8 cellular contexts compared by ENCODE assay signal in genomic region chr1:40627987-40628902, GRCh38. TPM values are rescaled to one million over a fixed set of nuclear protein-coding genes. Genes with fewer than 3 reads are reported as not detected.
DNase-seq lines count a peak whose midpoint lies in the region; ATAC-seq and TF ChIP-seq lines count a peak whose summit lies in the region.

No MANE protein-coding gene starts in this region.

- peaks cover 16% of the 10 kb centered on the region for H3K4me1 Mint-ChIP-seq in activated B cell treated with CpG ODN at 0.5 μM for 24 hours
- H3K4me1 Mint-ChIP-seq in stimulated activated memory B cell treated with anti-CD40 and anti-IgM and Interleukin-4, amounts not matched to agents 10 μg/mL and 1 μg/mL and 100 μg/mL, for 72 hours = peaks cover 19% of the 10 kb centered on the region

- H3K27ac Mint-ChIP-seq in activated B cell treated with CpG ODN at 0.5 μM for 24 hours = no peak overlapping the region
- no peak overlapping the region for H3K27ac Mint-ChIP-seq in stimulated activated memory B cell treated with anti-CD40 and anti-IgM and Interleukin-4, amounts not matched to agents 10 μg/mL and 1 μg/mL and 100 μg/mL, for 72 hours

- H3K4me3 Mint-ChIP-seq in activated B cell treated with CpG ODN at 0.5 μM for 24 hours = no peak overlapping the region
- no peak overlapping the region for H3K4me3 Mint-ChIP-seq in stimulated activated memory B cell treated with anti-CD40 and anti-IgM and Interleukin-4, amounts not matched to agents 10 μg/mL and 1 μg/mL and 100 μg/mL, for 72 hours

- peaks cover 0 to 10% of the 10 kb centered on the region in 2 donors for H3K36me3 ChIP-seq in gastroesophageal sphincter

- DNase-seq in activated effector memory CD4-positive, alpha-beta T cell treated with anti-CD3 and anti-CD28 coated beads, Interleukin-2, amount 50 U/mL, for 16 hours = peak; percentile 61
- no peak for DNase-seq in activated effector memory CD4-positive, alpha-beta T cell treated with Interleukin-2 at 50 U/mL for 16 hours
- DNase-seq in activated B cell treated with CpG ODN at 0.5 μM for 24 hours (no peak), DMS53 treated with DMSO at 0.1 percent for 48 hours (lab: John Stamatoyannopoulos, UW; ENCODE audit: unreplicated experiment) (no peak), HCEC 1CT (no peak)

- no peaks in the 10 kb centered on the region for H3K9me3 ChIP-seq in gastroesophageal sphincter

- peaks cover 3% of the 10 kb centered on the region for H3K27me3 Mint-ChIP-seq in activated B cell treated with CpG ODN at 0.5 μM for 24 hours
- H3K27me3 Mint-ChIP-seq in stimulated activated memory B cell treated with anti-CD40 and anti-IgM and Interleukin-4, amounts not matched to agents 10 μg/mL and 1 μg/mL and 100 μg/mL, for 72 hours = peaks cover 29% of the 10 kb centered on the region

- POLR2A ChIA-PET in activated B cell treated with CpG ODN at 0.5 μM for 24 hours (lab: Charles Lee) = no interaction called here

- intact Hi-C loops in activated B cell treated with CpG ODN at 0.5 μM for 24 hours (cut with micrococcal nuclease) = no loop called here

- no peaks in the 10 kb centered on the region for H3K4me1 ChIP-seq in gastroesophageal sphincter

- H3K4me3 ChIP-seq in gastroesophageal sphincter = no peak overlapping the region

- no peak for TF ChIP-seq POLR2A in gastroesophageal sphincter (IDR thresholded peaks at IDR 0.05)

- H3K27ac ChIP-seq in gastroesophageal sphincter = no peak overlapping the region

- 91 to 100% methylated on average over 2 of the region's 9 CpGs for WGBS in gastroesophageal sphincter (ENCODE audit: low coverage in 1 of 2), 2 donors

- TF ChIP-seq CTCF in activated B cell treated with CpG ODN at 0.5 μM for 24 hours (IDR thresholded peaks at IDR 0.05) = no peak
- TF ChIP-seq CTCF in gastroesophageal sphincter (IDR thresholded peaks at IDR 0.05) = no peak

- no peak for TF ChIP-seq EP300 in gastroesophageal sphincter (IDR thresholded peaks at IDR 0.05)

- no peaks in the 10 kb centered on the region for H3K36me3 Mint-ChIP-seq in activated B cell treated with CpG ODN at 0.5 μM for 24 hours (ENCODE audit: low read depth)
- H3K36me3 Mint-ChIP-seq in stimulated activated memory B cell treated with anti-CD40 and anti-IgM and Interleukin-4, amounts not matched to agents 10 μg/mL and 1 μg/mL and 100 μg/mL, for 72 hours = peaks cover 9% of the 10 kb centered on the region

- no peaks in the 10 kb centered on the region for H3K9me3 Mint-ChIP-seq in activated B cell treated with CpG ODN at 0.5 μM for 24 hours
- H3K9me3 Mint-ChIP-seq in stimulated activated memory B cell treated with anti-CD40 and anti-IgM and Interleukin-4, amounts not matched to agents 10 μg/mL and 1 μg/mL and 100 μg/mL, for 72 hours = no peaks in the 10 kb centered on the region

- ATAC-seq in HG02588 (IDR thresholded peaks at IDR 0.05; ENCODE audit: unreplicated experiment) = peak; percentile 49
- peak; percentile 39 for ATAC-seq in activated B cell treated with CpG ODN at 0.5 μM for 24 hours (ENCODE audit: low read depth)
- peak; percentile 81 for ATAC-seq in stimulated activated memory B cell treated with anti-CD40 and anti-IgM and Interleukin-4, amounts not matched to agents 10 μg/mL and 1 μg/mL and 100 μg/mL, for 72 hours
- no peak for ATAC-seq in gastroesophageal sphincter

- H3K27me3 ChIP-seq in gastroesophageal sphincter = no peaks in the 10 kb centered on the region

- CTCF ChIA-PET in activated B cell treated with CpG ODN at 0.5 μM for 24 hours (lab: Charles Lee) = interaction anchor here (0.5 to 1.1 kb wide), 2 partner anchors 10 to 62 kb away, joined by 3 read pairs; no protein-coding TSS in a partner anchor

RNA-seq across cellular contexts. Expression of gene RIMS3, which starts 37.2 kb away (rescaled TPM):
- total RNA-seq in activated B cell treated with CpG ODN at 0.5 μM for 24 hours (5.5 and 6.2 TPM in 2 replicates), gastroesophageal sphincter (10 to 100 TPM in 2 of 4 donors, 1 to 10 TPM in 2; 4.4 to 23.6 (median 10.0) TPM)
